In genomic region chr6:31702819-31703716, GRCh38 we compare ENCODE assay signal across 1 cellular context.
TF ChIP-seq lines count a peak whose summit lies in the region.

TSS of gene ABHD16A (minus strand) at chr6:31703324. CDS start at chr6:31703281, 43 bp downstream.

TF ChIP-seq in HepG2, 621 proteins besides CTCF, POLR2A, EP300 and RAD21 (continued from another document):
- TF ChIP-seq ZFYVE20 (CRISPR knock-in tag; IDR thresholded peaks at IDR 0.05; ENCODE audit: borderline replicate concordance, low read depth) (no peak), ZSCAN9 (CRISPR knock-in tag; IDR thresholded peaks at IDR 0.05; ENCODE audit: borderline replicate concordance) (peak; percentile 81; the same call in 1 of the 2 replicates), ZNF766 (CRISPR knock-in tag; IDR thresholded peaks at IDR 0.05; ENCODE audit: borderline replicate concordance) (no peak), ZNF850 (CRISPR knock-in tag; conservative IDR thresholded peaks at IDR 0.05) (0 out of 2 replicates have a peak, but pooled peaks have one; percentile 33), SNAI1 (CRISPR knock-in tag; IDR thresholded peaks at IDR 0.05; ENCODE audit: borderline replicate concordance) (peak; percentile 54; the same call in 1 of the 2 replicates), CHD4 (IDR thresholded peaks at IDR 0.05; ENCODE audit: borderline replicate concordance, low read length) (no peak), CC2D1A (CRISPR knock-in tag; IDR thresholded peaks at IDR 0.05) (peak; percentile 65; the same call in 1 of the 2 replicates), HOXA5 (CRISPR knock-in tag; IDR thresholded peaks at IDR 0.05) (peak; percentile 75; the same call in 1 of the 2 replicates), KLF15 (CRISPR knock-in tag; IDR thresholded peaks at IDR 0.05; ENCODE audit: borderline replicate concordance) (no peak), CEBPB (IDR thresholded peaks at IDR 0.05; ENCODE audit: borderline replicate concordance, low read depth, low read length) (peak; percentile 100), ZNF570 (CRISPR knock-in tag; IDR thresholded peaks at IDR 0.05; ENCODE audit: borderline replicate concordance) (no peak), ZNF619 (CRISPR knock-in tag; IDR thresholded peaks at IDR 0.05) (no peak), ERF (CRISPR knock-in tag; IDR thresholded peaks at IDR 0.05) (peak; percentile 93), BRD4 (CRISPR knock-in tag; IDR thresholded peaks at IDR 0.05) (no peak), RFX5 (IDR thresholded peaks at IDR 0.05; ENCODE audit: low read depth, low read length) (no peak), IKZF4 (CRISPR knock-in tag; IDR thresholded peaks at IDR 0.05; ENCODE audit: borderline replicate concordance, low read depth, not compliant biosample characterization) (no peak), PLRG1 (conservative IDR thresholded peaks at IDR 0.05) (no peak), ZNF761 (CRISPR knock-in tag; conservative IDR thresholded peaks at IDR 0.05) (no peak), ZUFSP (CRISPR knock-in tag; IDR thresholded peaks at IDR 0.05; ENCODE audit: borderline replicate concordance) (no peak), ZNF513 (CRISPR knock-in tag; conservative IDR thresholded peaks at IDR 0.05) (no peak), HMG20B (CRISPR knock-in tag; conservative IDR thresholded peaks at IDR 0.05) (no peak), PAWR (CRISPR knock-in tag; IDR thresholded peaks at IDR 0.05; ENCODE audit: borderline replicate concordance) (no peak), ZNF264 (CRISPR knock-in tag; IDR thresholded peaks at IDR 0.05) (peak; percentile 22; the same call in 1 of the 2 replicates), ZNF121 (CRISPR knock-in tag; IDR thresholded peaks at IDR 0.05) (no peak), NCOA1 (CRISPR knock-in tag; IDR thresholded peaks at IDR 0.05) (no peak), ZNF333 (CRISPR knock-in tag; IDR thresholded peaks at IDR 0.05; ENCODE audit: borderline replicate concordance) (peak; percentile 49; the same call in 1 of the 2 replicates)
- TF ChIP-seq, protein P1, sequence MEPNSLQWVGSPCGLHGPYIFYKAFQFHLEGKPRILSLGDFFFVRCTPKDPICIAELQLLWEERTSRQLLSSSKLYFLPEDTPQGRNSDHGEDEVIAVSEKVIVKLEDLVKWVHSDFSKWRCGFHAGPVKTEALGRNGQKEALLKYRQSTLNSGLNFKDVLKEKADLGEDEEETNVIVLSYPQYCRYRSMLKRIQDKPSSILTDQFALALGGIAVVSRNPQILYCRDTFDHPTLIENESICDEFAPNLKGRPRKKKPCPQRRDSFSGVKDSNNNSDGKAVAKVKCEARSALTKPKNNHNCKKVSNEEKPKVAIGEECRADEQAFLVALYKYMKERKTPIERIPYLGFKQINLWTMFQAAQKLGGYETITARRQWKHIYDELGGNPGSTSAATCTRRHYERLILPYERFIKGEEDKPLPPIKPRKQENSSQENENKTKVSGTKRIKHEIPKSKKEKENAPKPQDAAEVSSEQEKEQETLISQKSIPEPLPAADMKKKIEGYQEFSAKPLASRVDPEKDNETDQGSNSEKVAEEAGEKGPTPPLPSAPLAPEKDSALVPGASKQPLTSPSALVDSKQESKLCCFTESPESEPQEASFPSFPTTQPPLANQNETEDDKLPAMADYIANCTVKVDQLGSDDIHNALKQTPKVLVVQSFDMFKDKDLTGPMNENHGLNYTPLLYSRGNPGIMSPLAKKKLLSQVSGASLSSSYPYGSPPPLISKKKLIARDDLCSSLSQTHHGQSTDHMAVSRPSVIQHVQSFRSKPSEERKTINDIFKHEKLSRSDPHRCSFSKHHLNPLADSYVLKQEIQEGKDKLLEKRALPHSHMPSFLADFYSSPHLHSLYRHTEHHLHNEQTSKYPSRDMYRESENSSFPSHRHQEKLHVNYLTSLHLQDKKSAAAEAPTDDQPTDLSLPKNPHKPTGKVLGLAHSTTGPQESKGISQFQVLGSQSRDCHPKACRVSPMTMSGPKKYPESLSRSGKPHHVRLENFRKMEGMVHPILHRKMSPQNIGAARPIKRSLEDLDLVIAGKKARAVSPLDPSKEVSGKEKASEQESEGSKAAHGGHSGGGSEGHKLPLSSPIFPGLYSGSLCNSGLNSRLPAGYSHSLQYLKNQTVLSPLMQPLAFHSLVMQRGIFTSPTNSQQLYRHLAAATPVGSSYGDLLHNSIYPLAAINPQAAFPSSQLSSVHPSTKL (CRISPR knock-in tag; IDR thresholded peaks at IDR 0.05) = peak; percentile 84
- TF ChIP-seq, protein P2, sequence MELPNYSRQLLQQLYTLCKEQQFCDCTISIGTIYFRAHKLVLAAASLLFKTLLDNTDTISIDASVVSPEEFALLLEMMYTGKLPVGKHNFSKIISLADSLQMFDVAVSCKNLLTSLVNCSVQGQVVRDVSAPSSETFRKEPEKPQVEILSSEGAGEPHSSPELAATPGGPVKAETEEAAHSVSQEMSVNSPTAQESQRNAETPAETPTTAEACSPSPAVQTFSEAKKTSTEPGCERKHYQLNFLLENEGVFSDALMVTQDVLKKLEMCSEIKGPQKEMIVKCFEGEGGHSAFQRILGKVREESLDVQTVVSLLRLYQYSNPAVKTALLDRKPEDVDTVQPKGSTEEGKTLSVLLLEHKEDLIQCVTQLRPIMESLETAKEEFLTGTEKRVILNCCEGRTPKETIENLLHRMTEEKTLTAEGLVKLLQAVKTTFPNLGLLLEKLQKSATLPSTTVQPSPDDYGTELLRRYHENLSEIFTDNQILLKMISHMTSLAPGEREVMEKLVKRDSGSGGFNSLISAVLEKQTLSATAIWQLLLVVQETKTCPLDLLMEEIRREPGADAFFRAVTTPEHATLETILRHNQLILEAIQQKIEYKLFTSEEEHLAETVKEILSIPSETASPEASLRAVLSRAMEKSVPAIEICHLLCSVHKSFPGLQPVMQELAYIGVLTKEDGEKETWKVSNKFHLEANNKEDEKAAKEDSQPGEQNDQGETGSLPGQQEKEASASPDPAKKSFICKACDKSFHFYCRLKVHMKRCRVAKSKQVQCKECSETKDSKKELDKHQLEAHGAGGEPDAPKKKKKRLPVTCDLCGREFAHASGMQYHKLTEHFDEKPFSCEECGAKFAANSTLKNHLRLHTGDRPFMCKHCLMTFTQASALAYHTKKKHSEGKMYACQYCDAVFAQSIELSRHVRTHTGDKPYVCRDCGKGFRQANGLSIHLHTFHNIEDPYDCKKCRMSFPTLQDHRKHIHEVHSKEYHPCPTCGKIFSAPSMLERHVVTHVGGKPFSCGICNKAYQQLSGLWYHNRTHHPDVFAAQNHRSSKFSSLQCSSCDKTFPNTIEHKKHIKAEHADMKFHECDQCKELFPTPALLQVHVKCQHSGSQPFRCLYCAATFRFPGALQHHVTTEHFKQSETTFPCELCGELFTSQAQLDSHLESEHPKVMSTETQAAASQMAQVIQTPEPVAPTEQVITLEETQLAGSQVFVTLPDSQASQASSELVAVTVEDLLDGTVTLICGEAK (IDR thresholded peaks at IDR 0.05) = no peak
- TF ChIP-seq, protein P2 (CRISPR knock-in tag; IDR thresholded peaks at IDR 0.05) = no peak; the same call in 1 of the 2 replicates
- TF ChIP-seq, protein P3, sequence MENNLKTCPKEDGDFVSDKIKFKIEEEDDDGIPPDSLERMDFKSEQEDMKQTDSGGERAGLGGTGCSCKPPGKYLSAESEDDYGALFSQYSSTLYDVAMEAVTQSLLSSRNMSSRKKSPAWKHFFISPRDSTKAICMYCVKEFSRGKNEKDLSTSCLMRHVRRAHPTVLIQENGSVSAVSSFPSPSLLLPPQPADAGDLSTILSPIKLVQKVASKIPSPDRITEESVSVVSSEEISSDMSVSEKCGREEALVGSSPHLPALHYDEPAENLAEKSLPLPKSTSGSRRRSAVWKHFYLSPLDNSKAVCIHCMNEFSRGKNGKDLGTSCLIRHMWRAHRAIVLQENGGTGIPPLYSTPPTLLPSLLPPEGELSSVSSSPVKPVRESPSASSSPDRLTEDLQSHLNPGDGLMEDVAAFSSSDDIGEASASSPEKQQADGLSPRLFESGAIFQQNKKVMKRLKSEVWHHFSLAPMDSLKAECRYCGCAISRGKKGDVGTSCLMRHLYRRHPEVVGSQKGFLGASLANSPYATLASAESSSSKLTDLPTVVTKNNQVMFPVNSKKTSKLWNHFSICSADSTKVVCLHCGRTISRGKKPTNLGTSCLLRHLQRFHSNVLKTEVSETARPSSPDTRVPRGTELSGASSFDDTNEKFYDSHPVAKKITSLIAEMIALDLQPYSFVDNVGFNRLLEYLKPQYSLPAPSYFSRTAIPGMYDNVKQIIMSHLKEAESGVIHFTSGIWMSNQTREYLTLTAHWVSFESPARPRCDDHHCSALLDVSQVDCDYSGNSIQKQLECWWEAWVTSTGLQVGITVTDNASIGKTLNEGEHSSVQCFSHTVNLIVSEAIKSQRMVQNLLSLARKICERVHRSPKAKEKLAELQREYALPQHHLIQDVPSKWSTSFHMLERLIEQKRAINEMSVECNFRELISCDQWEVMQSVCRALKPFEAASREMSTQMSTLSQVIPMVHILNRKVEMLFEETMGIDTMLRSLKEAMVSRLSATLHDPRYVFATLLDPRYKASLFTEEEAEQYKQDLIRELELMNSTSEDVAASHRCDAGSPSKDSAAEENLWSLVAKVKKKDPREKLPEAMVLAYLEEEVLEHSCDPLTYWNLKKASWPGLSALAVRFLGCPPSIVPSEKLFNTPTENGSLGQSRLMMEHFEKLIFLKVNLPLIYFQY (CRISPR knock-in tag; IDR thresholded peaks at IDR 0.05; ENCODE audit: borderline replicate concordance) = peak; percentile 54; the same call in 1 of the 2 replicates
